Comparison of ENCODE assay signal across 16 cellular contexts in the genomic region with DNA sequence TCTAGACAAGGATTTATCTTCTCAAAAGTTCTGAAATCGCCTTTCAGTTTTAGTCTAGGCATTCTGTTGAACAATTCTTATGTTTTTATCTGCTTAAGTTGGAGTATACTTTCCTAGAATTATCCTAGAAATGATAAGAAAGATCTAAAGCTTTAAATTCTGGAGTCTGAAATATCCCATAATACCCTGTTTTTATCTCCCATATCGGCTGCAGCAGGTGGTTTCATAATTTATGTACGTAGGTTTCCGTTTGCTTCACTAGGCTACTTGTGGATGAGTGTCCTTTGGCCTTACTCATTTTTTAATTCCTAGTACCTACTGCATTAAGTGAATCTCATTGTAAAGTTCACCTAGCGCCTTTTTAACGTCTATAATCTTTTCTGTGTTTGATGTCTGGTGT.
"Had no signal": no experiment of that assay in that cellular context is flagged by ENCODE, and none has a peak within 500 bp of the region (broad histone marks: within the 10 kb centered on the region; RNA-seq: fewer than 3 reads in every experiment).

No MANE protein-coding gene starts in this region.

- H3K27me3 ChIP-seq: brain microvascular endothelial cell, dorsolateral prefrontal cortex, neural progenitor cell, right atrium auricular region, upper lobe of right lung had no signal

- DNase-seq: activated CD4-positive, alpha-beta T cell treated with anti-CD3 and anti-CD28 coated beads, Interleukin-2, amount 10 ng/mL, durations not matched to agents 24 days and 14 days; activated CD4-positive, CD25-positive, alpha-beta regulatory T cell; activated effector memory CD4-positive, alpha-beta T cell treated with anti-CD3 and anti-CD28 coated beads, Interleukin-2, amount 50 U/mL, for 16 hours; aorta; brain microvascular endothelial cell; central memory CD4-positive, alpha-beta T cell; dorsolateral prefrontal cortex; mesenchymal stem cell; mucosa of descending colon; naive thymus-derived CD4-positive, alpha-beta T cell; upper lobe of right lung had no signal

- H3K27ac Mint-ChIP-seq: activated CD4-positive, alpha-beta T cell treated with anti-CD3 and anti-CD28 coated beads, Interleukin-2, amount 10 ng/mL, durations not matched to agents 24 days and 14 days; neural progenitor cell; T-helper 2 cell treated with Interferon-gamma antibody and Interleukin-4, amounts not matched to agents 5 μg/mL and 100 μg/mL, for 36 hours had no signal

- H3K4me1 ChIP-seq: prostate gland had no signal

- H3K27ac ChIP-seq: brain microvascular endothelial cell, dorsolateral prefrontal cortex, neural progenitor cell, prostate gland, right atrium auricular region, thoracic aorta, upper lobe of right lung had no signal

- ATAC-seq: mucosa of descending colon; naive thymus-derived CD4-positive, alpha-beta T cell; upper lobe of right lung had no signal

- H3K9me3 ChIP-seq: mucosa of descending colon, prostate gland, right atrium auricular region, thoracic aorta, upper lobe of right lung had no signal

- H3K4me3 ChIP-seq: dorsolateral prefrontal cortex, mucosa of descending colon, neural progenitor cell, prostate gland, right atrium auricular region, thoracic aorta, upper lobe of right lung had no signal

- H3K36me3 ChIP-seq: brain microvascular endothelial cell, neural progenitor cell, prostate gland, right atrium auricular region, thoracic aorta, upper lobe of right lung had no signal

- H3K27me3 Mint-ChIP-seq: activated CD4-positive, alpha-beta T cell treated with anti-CD3 and anti-CD28 coated beads, Interleukin-2, amount 10 ng/mL, durations not matched to agents 24 days and 14 days; naive thymus-derived CD4-positive, alpha-beta T cell had no signal

- H3K9me3 Mint-ChIP-seq: T-helper 2 cell treated with Interferon-gamma antibody and Interleukin-4, amounts not matched to agents 5 μg/mL and 100 μg/mL, for 36 hours had no signal

- H3K4me3 Mint-ChIP-seq: activated CD4-positive, alpha-beta T cell treated with anti-CD3 and anti-CD28 coated beads, Interleukin-2, amount 10 ng/mL, durations not matched to agents 24 days and 14 days; naive thymus-derived CD4-positive, alpha-beta T cell; neural progenitor cell; T-helper 2 cell treated with Interferon-gamma antibody and Interleukin-4, amounts not matched to agents 5 μg/mL and 100 μg/mL, for 36 hours had no signal
